ENCODE assay signal across 8 cellular contexts in the genomic region with DNA sequence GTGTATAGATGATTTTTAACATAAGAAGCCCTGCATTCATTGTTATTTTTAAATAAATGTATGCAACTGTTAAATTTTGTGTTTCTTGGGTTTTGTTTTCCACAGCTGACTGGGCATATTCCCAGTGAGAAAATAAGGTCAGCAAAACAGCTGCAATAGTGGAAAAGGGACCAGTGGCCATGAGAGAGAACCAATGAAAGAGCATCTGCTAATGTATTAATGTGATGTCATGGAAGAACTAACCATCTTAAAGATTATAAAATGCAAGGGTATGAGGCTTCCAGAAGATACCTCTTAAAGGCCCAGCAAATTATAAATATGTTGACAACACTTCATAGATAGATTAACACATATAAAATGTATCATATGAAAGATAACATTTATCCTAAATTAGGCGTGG. TPM values are rescaled to one million over a fixed set of nuclear protein-coding genes. Genes with fewer than 3 reads are reported as not detected.
"Had no signal": no experiment of that assay in that cellular context is flagged by ENCODE, and none has a peak within 500 bp of the region (broad histone marks: within the 10 kb centered on the region; RNA-seq: fewer than 3 reads in every experiment).

No MANE protein-coding gene starts in this region.

- H3K4me3 ChIP-seq: K562 had no signal

- H3K4me1 Mint-ChIP-seq: IgD-negative memory B cell had no signal

- H3K27ac Mint-ChIP-seq: IgD-negative memory B cell had no signal

- H3K27me3 Mint-ChIP-seq: IgD-negative memory B cell had no signal

- DNase-seq: IMR-90, KBM-7 had no signal

- H3K4me3 Mint-ChIP-seq: IgD-negative memory B cell had no signal

- H3K36me3 Mint-ChIP-seq: IgD-negative memory B cell had no signal

- FAIRE-seq: HepG2, HTR-8/SVneo, K562 had no signal

- H3K27ac ChIP-seq: HL-60 had no signal

- ATAC-seq: HepG2, K562 had no signal

RNA-seq across cellular contexts. Expression of gene KBTBD12, which starts 31.0 kb away (rescaled TPM):
- total RNA-seq: HepG2, HT1080, IMR-90, K562 had no signal
- polyA plus RNA-seq: HepG2, IgD-negative memory B cell, IMR-90, K562 had no signal
